ENCODE assay signal across 8 cellular contexts in the genomic region with DNA sequence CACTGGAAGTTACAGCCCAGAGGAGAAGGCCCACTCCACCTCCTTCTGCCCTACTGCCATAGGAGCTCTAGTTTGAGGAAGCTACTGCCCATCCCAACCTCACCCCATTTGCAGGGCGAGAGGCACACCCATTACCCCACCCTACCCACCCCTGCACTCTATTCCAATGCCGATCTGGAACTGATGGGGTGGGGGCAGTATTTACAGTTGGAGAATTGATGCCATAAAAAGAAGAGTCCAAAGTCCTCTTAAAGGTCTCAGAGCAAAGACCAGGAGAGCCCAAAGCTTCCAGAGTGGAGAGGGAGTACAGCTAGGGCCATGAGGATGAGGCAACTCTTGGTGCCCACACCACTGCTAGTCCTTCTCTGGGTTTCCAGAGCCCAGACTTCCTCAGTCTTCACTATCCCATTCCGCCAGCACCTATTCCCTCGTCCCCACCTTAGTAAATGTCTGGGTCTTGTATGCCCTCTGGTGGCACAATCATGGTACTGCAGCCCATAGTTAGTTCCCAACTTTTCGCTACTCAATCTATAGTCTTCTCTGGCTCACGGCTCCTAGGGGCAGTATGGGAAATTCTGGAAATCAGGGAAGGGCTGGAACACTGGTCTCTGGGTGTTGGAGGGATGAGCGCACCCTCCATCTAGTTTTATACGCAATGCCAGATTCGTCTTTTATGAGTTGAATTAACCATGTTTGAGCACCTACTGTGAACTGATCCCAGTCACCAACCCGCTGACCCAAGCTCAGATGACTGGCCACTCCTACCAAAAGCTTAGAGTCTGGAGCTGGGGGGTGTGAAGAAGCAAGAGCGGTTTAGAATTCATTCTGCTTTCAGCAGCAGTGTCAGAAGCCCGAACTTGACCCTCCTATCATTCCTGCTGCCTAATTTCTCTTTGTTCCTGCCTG. TPM values are rescaled to one million over a fixed set of nuclear protein-coding genes. Genes with fewer than 3 reads are reported as not detected.
DNase-seq lines count a peak whose midpoint lies in the region; ATAC-seq and TF ChIP-seq lines count a peak whose summit lies in the region.

No MANE protein-coding gene starts in this region.

- no peak for TF ChIP-seq POLR2A in upper lobe of left lung (IDR thresholded peaks at IDR 0.05)

- in situ Hi-C loops in KBM-7 (cut with MboI; ENCODE audit: low pct_unique_long_range_greater_than_20kb, low sequenced_read_pairs): no loop called here

- H3K36me3 ChIP-seq in upper lobe of left lung: no peaks in the 10 kb centered on the region

- no peak overlapping the region for H3K4me3 ChIP-seq in fibroblast of mammary gland (ENCODE audit: control insufficient read depth, low read depth, low read length)
- H3K4me3 ChIP-seq in upper lobe of left lung: no peak overlapping the region

- no peak overlapping the region for H3K4me3 Mint-ChIP-seq in activated T-cell treated with anti-CD3 and anti-CD28 coated beads, Interleukin-2, amount 50 U/mL, for 72 hours
- H3K4me3 Mint-ChIP-seq in nephron progenitor cell: peak overlapping the region; percentile 52

- ATAC-seq in activated T-cell treated with anti-CD3 and anti-CD28 coated beads, Interleukin-2, amount 50 U/mL, for 72 hours (replicated peaks in 1 of 2): peak; percentile 53 to 59
- ATAC-seq in upper lobe of left lung (ENCODE audit: low FRiP score in 2 of 2) (peak; percentile 91 to 95), HG02571 (IDR thresholded peaks at IDR 0.05; ENCODE audit: unreplicated experiment) (no peak)

- no peak for TF ChIP-seq EP300 in upper lobe of left lung (IDR thresholded peaks at IDR 0.05)

- DNase-seq in ELR (ENCODE audit: low read depth): peak; percentile 83
- peak; percentile 84 for DNase-seq in KBM-7
- peak; percentile 83 for DNase-seq in OCI-M1 (lab: John Stamatoyannopoulos, UW)
- peak; percentile 55 to 63 for DNase-seq in activated T-cell treated with anti-CD3 and anti-CD28 coated beads, Interleukin-2, amount 50 U/mL, for 72 hours
- DNase-seq in fibroblast of mammary gland (ENCODE audit: low read depth): peak; percentile 82
- DNase-seq in nephron progenitor cell: peak; percentile 77
- DNase-seq in upper lobe of left lung: peak in 1 of 2 donors; percentile 68

- no peak overlapping the region for H3K27ac Mint-ChIP-seq in activated T-cell treated with anti-CD3 and anti-CD28 coated beads, Interleukin-2, amount 50 U/mL, for 72 hours
- H3K27ac Mint-ChIP-seq in nephron progenitor cell: no peak overlapping the region

- H3K36me3 Mint-ChIP-seq in activated T-cell treated with anti-CD3 and anti-CD28 coated beads, Interleukin-2, amount 50 U/mL, for 72 hours (ENCODE audit: insufficient read depth in 2 of 2): no peaks in the 10 kb centered on the region
- H3K36me3 Mint-ChIP-seq in nephron progenitor cell (ENCODE audit: low read depth): no peaks in the 10 kb centered on the region

- 23 to 28% methylated on average over 12 of the region's 12 CpGs for WGBS in upper lobe of left lung, 2 donors

- TF ChIP-seq CTCF in fibroblast of mammary gland (conservative IDR thresholded peaks at IDR 0.05; ENCODE audit: control insufficient read depth, insufficient read depth, low read depth, low read length) (peak; percentile 99), nephron progenitor cell (IDR thresholded peaks at IDR 0.05) (peak; percentile 94), upper lobe of left lung (IDR thresholded peaks at IDR 0.05) (peak; percentile 86 to 96 (median 92))

- H3K9me3 ChIP-seq in upper lobe of left lung: no peaks in the 10 kb centered on the region

- H3K27me3 Mint-ChIP-seq in activated T-cell treated with anti-CD3 and anti-CD28 coated beads, Interleukin-2, amount 50 U/mL, for 72 hours (ENCODE audit: low read depth): peaks cover 11% of the 10 kb centered on the region
- peaks cover 10% of the 10 kb centered on the region for H3K27me3 Mint-ChIP-seq in nephron progenitor cell (ENCODE audit: low read depth, poor library complexity)

- H3K4me1 Mint-ChIP-seq in activated T-cell treated with anti-CD3 and anti-CD28 coated beads, Interleukin-2, amount 50 U/mL, for 72 hours (ENCODE audit: low read depth): peaks cover 9% of the 10 kb centered on the region
- peaks cover 26% of the 10 kb centered on the region for H3K4me1 Mint-ChIP-seq in nephron progenitor cell

- H3K4me1 ChIP-seq in upper lobe of left lung: peaks cover 3 to 11% (median 9%) of the 10 kb centered on the region in 4 donors

- H3K9me3 Mint-ChIP-seq in activated T-cell treated with anti-CD3 and anti-CD28 coated beads, Interleukin-2, amount 50 U/mL, for 72 hours: no peaks in the 10 kb centered on the region
- H3K9me3 Mint-ChIP-seq in nephron progenitor cell: no peaks in the 10 kb centered on the region

- H3K27ac ChIP-seq in upper lobe of left lung: no peak overlapping the region

- peaks cover 0 to 4% (median 0%) of the 10 kb centered on the region in 4 donors for H3K27me3 ChIP-seq in upper lobe of left lung

RNA-seq across cellular contexts. Expression of a gene that starts 6.9 kb away (rescaled TPM):
- total RNA-seq in activated T-cell treated with anti-CD3 and anti-CD28 coated beads, Interleukin-2, amount 50 U/mL, for 72 hours: under 1 TPM; 0.67 to 0.79 TPM
- total RNA-seq in upper lobe of left lung: 100 to 1,000 TPM in 1 of 6 donors, 10 to 100 TPM in 5; 26.0 to 113 (median 35.1) TPM

RNA-seq across cellular contexts. Expression of a gene that starts 22.5 kb away (rescaled TPM):
- total RNA-seq in activated T-cell treated with anti-CD3 and anti-CD28 coated beads, Interleukin-2, amount 50 U/mL, for 72 hours: 10 to 100 TPM; 15.1 to 16.5 TPM
- total RNA-seq in upper lobe of left lung: 10 to 100 TPM in 5 of 6 donors, 1 to 10 TPM in 1; 9.1 to 21.2 (median 14.3) TPM

RNA-seq across cellular contexts. Expression of a gene that starts 56.2 kb away (rescaled TPM):
- total RNA-seq in activated T-cell treated with anti-CD3 and anti-CD28 coated beads, Interleukin-2, amount 50 U/mL, for 72 hours: 100 to 1,000 TPM in 1 of 2 donors, 10 to 100 TPM in 1; 100.0 to 115 TPM
- 100 to 1,000 TPM in 1 of 6 donors, 10 to 100 TPM in 5; 64.5 to 163 (median 81.8) TPM for total RNA-seq in upper lobe of left lung

Comparison
In these comparisons a context has a peak if more than half of its experiments do, and no peak if none do; other contexts are left out.
1. RNA of a gene that starts 6.9 kb away (total RNA-seq): 26.0 to 113 TPM in upper lobe of left lung; 0.67 to 0.79 TPM in activated T-cell treated with anti-CD3 and anti-CD28 coated beads, Interleukin-2, amount 50 U/mL, for 72 hours; every median in the first group is over 10 times any median in the second.
2. Peak in every context shown above with its lines, with median percentiles within 50 percentile points of each other: CTCF ChIP-seq.